ENCODE assay signal across 10 cellular contexts in genomic region chr12:124804011-124804621, GRCh38. TPM values are rescaled to one million over a fixed set of nuclear protein-coding genes. Genes with fewer than 3 reads are reported as not detected.
DNase-seq lines count a peak whose midpoint lies in the region; ATAC-seq and TF ChIP-seq lines count a peak whose summit lies in the region.
"Had no signal": no experiment of that assay in that cellular context is flagged by ENCODE, and none has a peak within 500 bp of the region (broad histone marks: within the 10 kb centered on the region; RNA-seq: fewer than 3 reads in every experiment).

No MANE protein-coding gene starts in this region.

- peaks cover 0 to 54% (median 19%) of the 10 kb centered on the region in 4 donors for H3K36me3 ChIP-seq in right lobe of liver

- TF ChIP-seq CTCF in LNCaP clone FGC (IDR thresholded peaks at IDR 0.05; ENCODE audit: control insufficient read depth, extremely low read depth, insufficient read depth) (no peak), cardiac fibroblast (IDR thresholded peaks at IDR 0.05; ENCODE audit: low read depth, low read length) (no peak), right lobe of liver (IDR thresholded peaks at IDR 0.05) (peak in 1 of 4 donors; percentile 5)

- H3K9me3 ChIP-seq in right lobe of liver, result no peaks in the 10 kb centered on the region

- H3K27ac ChIP-seq in right lobe of liver, result peak overlapping the region; percentile 60 to 73 (median 63)

- DNase-seq in ACHN (peak; percentile 25), LNCaP clone FGC (ENCODE audit: low read depth) (peak; percentile 89), cardiac fibroblast (ENCODE audit: low read depth in 2 of 2) (peak; percentile 16 to 43), right lobe of liver (peak; percentile 73 to 87 (median 85))
- no peak for DNase-seq in NK-92 treated with Interleukin-12 subunit alpha and Interleukin-12 subunit beta, amount 100 ng/mL, for 24 hours (lab: John Stamatoyannopoulos, UW)
- no peak for DNase-seq in activated CD4-positive, CD25-positive, alpha-beta regulatory T cell treated with anti-CD3 and anti-CD28 coated beads, Interleukin-2, amount 50 U/mL, for 72 hours
- DNase-seq in effector CD8-positive, alpha-beta T cell (lab: John Stamatoyannopoulos, UW), result no peak
- DNase-seq: activated T-cell treated with anti-CD3 and anti-CD28 coated beads, Interleukin-2, amount 50 U/mL, for 24 hours; NCI-H187 had no signal

- no peaks in the 10 kb centered on the region for H3K27me3 ChIP-seq in right lobe of liver

- ATAC-seq in right lobe of liver, result peak; percentile 82 to 92 (median 88)
- ATAC-seq in HG02840 (IDR thresholded peaks at IDR 0.05; ENCODE audit: low FRiP score, unreplicated experiment), result no peak

- no peak overlapping the region for H3K4me3 ChIP-seq in LNCaP clone FGC (ENCODE audit: low read depth, low read length)
- no peak overlapping the region for H3K4me3 ChIP-seq in cardiac fibroblast (replicated peaks in 1 of 2; ENCODE audit: low read depth in 2 of 2, low read length in 2 of 2)
- H3K4me3 ChIP-seq in right lobe of liver, result no peak overlapping the region

- no peak for TF ChIP-seq POLR2A in right lobe of liver (IDR thresholded peaks at IDR 0.05)

- H3K4me1 ChIP-seq in right lobe of liver, result peaks cover 0 to 13% (median 5%) of the 10 kb centered on the region in 4 donors

- intact Hi-C loops in right lobe of liver (cut with DNase I), result loop anchor here in 1 of 2 donors (10.0 kb wide), 1 partner anchor 81 kb away; no protein-coding TSS in a partner anchor

- WGBS in right lobe of liver (ENCODE audit: insufficient coverage, low coverage, low lambda C conversion rate, missing lambda C conversion rate), result 47% methylated on average over 3 of the region's 9 CpGs

- in situ Hi-C loops in ACHN (cut with HindIII; ENCODE audit: low pct_ligation_motif_present, low pct_unique_long_range_greater_than_20kb, low sequenced_read_pairs), result no loop called here

RNA-seq across cellular contexts. Expression of gene SCARB1, which starts 59.5 kb away (rescaled TPM):
- total RNA-seq in right lobe of liver, result 100 to 1,000 TPM; 128 to 359 (median 214) TPM

Comparison
In these comparisons a context has a peak if more than half of its experiments do, and no peak if none do; other contexts are left out.
1. DNase-seq: peak in ACHN (single experiment), LNCaP clone FGC (single experiment), cardiac fibroblast (2 of 2) and right lobe of liver (3 of 3); none in NK-92 treated with Interleukin-12 subunit alpha and Interleukin-12 subunit beta, amount 100 ng/mL, for 24 hours (single experiment), activated CD4-positive, CD25-positive, alpha-beta regulatory T cell treated with anti-CD3 and anti-CD28 coated beads, Interleukin-2, amount 50 U/mL, for 72 hours (single experiment) and effector CD8-positive, alpha-beta T cell (single experiment).